In genomic region chr3:71585126-71585525, GRCh38 we compare ENCODE assay signal across 8 cellular contexts. TPM values are rescaled to one million over a fixed set of nuclear protein-coding genes. Genes with fewer than 3 reads are reported as not detected.
DNase-seq lines count a peak whose midpoint lies in the region; ATAC-seq and TF ChIP-seq lines count a peak whose summit lies in the region.

No MANE protein-coding gene starts in this region.

- H3K4me3 ChIP-seq in right cardiac atrium (ENCODE audit: low read length) = peak overlapping the region; percentile 85

- intact Hi-C loops in right cardiac atrium (cut with DNase I) = loop anchor here in 1 of 4 donors (5.0 to 10.0 kb wide), 3 partner anchors 510 to 1033 kb away; no protein-coding TSS in a partner anchor

- H3K27ac ChIP-seq in VCaP = peak overlapping the region; percentile 100
- H3K27ac ChIP-seq in right cardiac atrium (ENCODE audit: low read length) = no peak overlapping the region

- ATAC-seq in right cardiac atrium = no peak
- ATAC-seq in stimulated activated naive CD8-positive, alpha-beta T cell treated with anti-CD3 and anti-CD28 coated beads, Interleukin-15, amount 100 ng/mL, for 72 hours = no peak
- no peak for ATAC-seq in GM18498 (IDR thresholded peaks at IDR 0.05; ENCODE audit: unreplicated experiment)
- ATAC-seq in GM18907 (IDR thresholded peaks at IDR 0.05; ENCODE audit: unreplicated experiment) = no peak

- H3K36me3 Mint-ChIP-seq in T-helper 1 cell treated with Interleukin-12 subunit alpha and Interleukin-12 subunit beta and Interleukin-4 antibody, amounts not matched to agents 30 μg/mL and 1 μg/mL, for 36 hours (ENCODE audit: low read depth) = no peaks in the 10 kb centered on the region

- no peaks in the 10 kb centered on the region for H3K4me1 ChIP-seq in right cardiac atrium (ENCODE audit: control insufficient read depth, insufficient read depth, low read length)

- H3K27me3 ChIP-seq in right cardiac atrium (ENCODE audit: control insufficient read depth, insufficient read depth) = no peaks in the 10 kb centered on the region

- no peaks in the 10 kb centered on the region for H3K9me3 ChIP-seq in right cardiac atrium (ENCODE audit: control insufficient read depth, low read length)

- H3K4me1 Mint-ChIP-seq in T-helper 1 cell treated with Interleukin-12 subunit alpha and Interleukin-12 subunit beta and Interleukin-4 antibody, amounts not matched to agents 30 μg/mL and 1 μg/mL, for 36 hours (ENCODE audit: low read depth) = peaks cover 19% of the 10 kb centered on the region
- peaks cover 62% of the 10 kb centered on the region for H3K4me1 Mint-ChIP-seq in stimulated activated naive CD8-positive, alpha-beta T cell treated with anti-CD3 and anti-CD28 coated beads, Interleukin-15, amount 100 ng/mL, for 72 hours

- 41% methylated on average over 5 of the region's 5 CpGs for WGBS in right cardiac atrium

- peak overlapping the region; percentile 82 for H3K27ac Mint-ChIP-seq in T-helper 1 cell treated with Interleukin-12 subunit alpha and Interleukin-12 subunit beta and Interleukin-4 antibody, amounts not matched to agents 30 μg/mL and 1 μg/mL, for 36 hours
- H3K27ac Mint-ChIP-seq in stimulated activated naive CD8-positive, alpha-beta T cell treated with anti-CD3 and anti-CD28 coated beads, Interleukin-15, amount 100 ng/mL, for 72 hours = peak overlapping the region; percentile 98 to 99

- peaks cover 31% of the 10 kb centered on the region for H3K27me3 Mint-ChIP-seq in T-helper 1 cell treated with Interleukin-12 subunit alpha and Interleukin-12 subunit beta and Interleukin-4 antibody, amounts not matched to agents 30 μg/mL and 1 μg/mL, for 36 hours (ENCODE audit: low read depth)
- H3K27me3 Mint-ChIP-seq in stimulated activated naive CD8-positive, alpha-beta T cell treated with anti-CD3 and anti-CD28 coated beads, Interleukin-15, amount 100 ng/mL, for 72 hours = no peaks in the 10 kb centered on the region

- no peak for TF ChIP-seq CTCF in VCaP (conservative IDR thresholded peaks at IDR 0.05)

- H3K9me3 Mint-ChIP-seq in T-helper 1 cell treated with Interleukin-12 subunit alpha and Interleukin-12 subunit beta and Interleukin-4 antibody, amounts not matched to agents 30 μg/mL and 1 μg/mL, for 36 hours = no peaks in the 10 kb centered on the region
- no peaks in the 10 kb centered on the region for H3K9me3 Mint-ChIP-seq in stimulated activated naive CD8-positive, alpha-beta T cell treated with anti-CD3 and anti-CD28 coated beads, Interleukin-15, amount 100 ng/mL, for 72 hours

- H3K4me3 Mint-ChIP-seq in T-helper 1 cell treated with Interleukin-12 subunit alpha and Interleukin-12 subunit beta and Interleukin-4 antibody, amounts not matched to agents 30 μg/mL and 1 μg/mL, for 36 hours = peak overlapping the region; percentile 90
- H3K4me3 Mint-ChIP-seq in stimulated activated naive CD8-positive, alpha-beta T cell treated with anti-CD3 and anti-CD28 coated beads, Interleukin-15, amount 100 ng/mL, for 72 hours = peak overlapping the region; percentile 94 to 96

- DNase-seq in T-helper 1 cell = no peak
- DNase-seq in right cardiac atrium = no peak
- DNase-seq in stimulated activated naive CD8-positive, alpha-beta T cell treated with anti-CD3 and anti-CD28 coated beads, Interleukin-15, amount 100 ng/mL, for 72 hours = peak; percentile 15 to 21
- DNase-seq in amniotic stem cell (lab: John Stamatoyannopoulos, UW) = no peak

RNA-seq across cellular contexts. Expression of gene FOXP1, which starts 1.6 kb away (rescaled TPM):
- total RNA-seq in right cardiac atrium = 10 to 100 TPM; 57.4 to 63.4 (median 58.6) TPM
- 13.6 TPM for polyA plus RNA-seq in right cardiac atrium

Comparison
In these comparisons a context has a peak if more than half of its experiments do, and no peak if none do; other contexts are left out.
1. DNase-seq: peak in stimulated activated naive CD8-positive, alpha-beta T cell treated with anti-CD3 and anti-CD28 coated beads, Interleukin-15, amount 100 ng/mL, for 72 hours (2 of 2); none in T-helper 1 cell (0 of 5), right cardiac atrium (0 of 3) and amniotic stem cell (single experiment).